ENCODE assay signal across 3 cellular contexts in the genomic region with DNA sequence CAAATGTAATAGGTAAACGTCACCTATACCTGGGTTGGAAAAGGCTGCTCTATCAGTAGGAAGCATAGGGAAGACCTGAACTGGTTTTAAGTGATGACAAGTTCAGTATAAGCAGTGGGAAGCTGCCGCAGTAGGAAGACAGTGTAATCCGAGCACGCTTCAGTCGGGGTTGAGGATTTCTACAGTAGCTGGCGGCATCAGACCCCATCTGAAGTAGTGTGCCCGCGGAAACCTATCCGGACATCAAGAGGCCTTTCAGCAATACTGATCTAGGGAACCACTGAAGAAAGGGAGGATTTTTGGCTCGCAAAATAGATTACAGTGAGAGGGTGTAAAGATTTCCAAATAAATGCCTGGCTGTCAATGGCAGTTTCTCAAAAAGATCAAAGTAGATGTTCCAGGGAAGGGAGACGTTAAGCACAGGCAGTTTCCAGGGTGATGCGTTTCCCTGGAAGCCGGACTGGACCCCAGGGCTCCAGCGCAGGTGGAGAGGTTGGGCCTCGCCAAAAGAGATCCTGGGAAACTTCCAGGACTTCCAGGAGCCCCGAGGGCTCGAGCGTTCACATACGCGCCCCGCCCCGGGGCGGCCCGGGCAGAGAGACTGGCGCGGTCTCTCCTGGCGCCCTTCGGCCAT.
TF ChIP-seq lines count a peak whose summit lies in the region.

No MANE protein-coding gene starts in this region.

TF ChIP-seq in SK-N-SH, 30 proteins besides CTCF, POLR2A, EP300 and RAD21:
- TF ChIP-seq POLR2AphosphoS5 (IDR thresholded peaks at IDR 0.05; ENCODE audit: low read depth, low read length) (no peak), SIN3A (IDR thresholded peaks at IDR 0.05; ENCODE audit: borderline replicate concordance, low read depth, low read length) (no peak), USF1 (IDR thresholded peaks at IDR 0.05; ENCODE audit: borderline replicate concordance, low read depth) (no peak)

TF ChIP-seq in SK-N-SH treated with all-trans-retinoic acid at 6 μM for 48 hours, 23 proteins besides CTCF, POLR2A, EP300 and RAD21:
- TF ChIP-seq, protein P1, sequence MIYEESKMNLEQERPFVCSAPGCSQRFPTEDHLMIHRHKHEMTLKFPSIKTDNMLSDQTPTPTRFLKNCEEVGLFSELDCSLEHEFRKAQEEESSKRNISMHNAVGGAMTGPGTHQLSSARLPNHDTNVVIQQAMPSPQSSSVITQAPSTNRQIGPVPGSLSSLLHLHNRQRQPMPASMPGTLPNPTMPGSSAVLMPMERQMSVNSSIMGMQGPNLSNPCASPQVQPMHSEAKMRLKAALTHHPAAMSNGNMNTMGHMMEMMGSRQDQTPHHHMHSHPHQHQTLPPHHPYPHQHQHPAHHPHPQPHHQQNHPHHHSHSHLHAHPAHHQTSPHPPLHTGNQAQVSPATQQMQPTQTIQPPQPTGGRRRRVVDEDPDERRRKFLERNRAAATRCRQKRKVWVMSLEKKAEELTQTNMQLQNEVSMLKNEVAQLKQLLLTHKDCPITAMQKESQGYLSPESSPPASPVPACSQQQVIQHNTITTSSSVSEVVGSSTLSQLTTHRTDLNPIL (CRISPR knock-in tag; IDR thresholded peaks at IDR 0.05; ENCODE audit: low read depth): no peak
- TF ChIP-seq ZFP3 (CRISPR knock-in tag; IDR thresholded peaks at IDR 0.05): no peak
- TF ChIP-seq ZC3H10 (CRISPR knock-in tag; IDR thresholded peaks at IDR 0.05): no peak
- TF ChIP-seq CSDC2 (CRISPR knock-in tag; IDR thresholded peaks at IDR 0.05): no peak
- no peak for TF ChIP-seq ZNF70 (CRISPR knock-in tag; IDR thresholded peaks at IDR 0.05)
- TF ChIP-seq, protein P2, sequence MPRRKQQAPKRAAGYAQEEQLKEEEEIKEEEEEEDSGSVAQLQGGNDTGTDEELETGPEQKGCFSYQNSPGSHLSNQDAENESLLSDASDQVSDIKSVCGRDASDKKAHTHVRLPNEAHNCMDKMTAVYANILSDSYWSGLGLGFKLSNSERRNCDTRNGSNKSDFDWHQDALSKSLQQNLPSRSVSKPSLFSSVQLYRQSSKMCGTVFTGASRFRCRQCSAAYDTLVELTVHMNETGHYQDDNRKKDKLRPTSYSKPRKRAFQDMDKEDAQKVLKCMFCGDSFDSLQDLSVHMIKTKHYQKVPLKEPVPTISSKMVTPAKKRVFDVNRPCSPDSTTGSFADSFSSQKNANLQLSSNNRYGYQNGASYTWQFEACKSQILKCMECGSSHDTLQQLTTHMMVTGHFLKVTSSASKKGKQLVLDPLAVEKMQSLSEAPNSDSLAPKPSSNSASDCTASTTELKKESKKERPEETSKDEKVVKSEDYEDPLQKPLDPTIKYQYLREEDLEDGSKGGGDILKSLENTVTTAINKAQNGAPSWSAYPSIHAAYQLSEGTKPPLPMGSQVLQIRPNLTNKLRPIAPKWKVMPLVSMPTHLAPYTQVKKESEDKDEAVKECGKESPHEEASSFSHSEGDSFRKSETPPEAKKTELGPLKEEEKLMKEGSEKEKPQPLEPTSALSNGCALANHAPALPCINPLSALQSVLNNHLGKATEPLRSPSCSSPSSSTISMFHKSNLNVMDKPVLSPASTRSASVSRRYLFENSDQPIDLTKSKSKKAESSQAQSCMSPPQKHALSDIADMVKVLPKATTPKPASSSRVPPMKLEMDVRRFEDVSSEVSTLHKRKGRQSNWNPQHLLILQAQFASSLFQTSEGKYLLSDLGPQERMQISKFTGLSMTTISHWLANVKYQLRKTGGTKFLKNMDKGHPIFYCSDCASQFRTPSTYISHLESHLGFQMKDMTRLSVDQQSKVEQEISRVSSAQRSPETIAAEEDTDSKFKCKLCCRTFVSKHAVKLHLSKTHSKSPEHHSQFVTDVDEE (CRISPR knock-in tag; IDR thresholded peaks at IDR 0.05): no peak
- TF ChIP-seq CSRNP3 (CRISPR knock-in tag; IDR thresholded peaks at IDR 0.05): no peak
- TF ChIP-seq TOX (CRISPR knock-in tag; IDR thresholded peaks at IDR 0.05; ENCODE audit: borderline replicate concordance): no peak
- TF ChIP-seq ZFP30 (CRISPR knock-in tag; IDR thresholded peaks at IDR 0.05): no peak
- no peak for TF ChIP-seq TCF4 (CRISPR knock-in tag; IDR thresholded peaks at IDR 0.05; ENCODE audit: borderline replicate concordance)
- TF ChIP-seq RARB (CRISPR knock-in tag; IDR thresholded peaks at IDR 0.05): no peak
- no peak for TF ChIP-seq ESRRG (CRISPR knock-in tag; IDR thresholded peaks at IDR 0.05)

TF ChIP-seq in endothelial cell of umbilical vein, 7 proteins besides CTCF, POLR2A, EP300 and RAD21:
- TF ChIP-seq EZH2 (IDR thresholded peaks at IDR 0.05; ENCODE audit: borderline replicate concordance, low read depth, low read length, severe bottlenecking): peak; percentile 53
- no peak for TF ChIP-seq GATA2 (IDR thresholded peaks at IDR 0.05; ENCODE audit: insufficient read depth, insufficient read length, low read depth, low read length)
